8 cellular contexts compared by ENCODE assay signal in the genomic region with DNA sequence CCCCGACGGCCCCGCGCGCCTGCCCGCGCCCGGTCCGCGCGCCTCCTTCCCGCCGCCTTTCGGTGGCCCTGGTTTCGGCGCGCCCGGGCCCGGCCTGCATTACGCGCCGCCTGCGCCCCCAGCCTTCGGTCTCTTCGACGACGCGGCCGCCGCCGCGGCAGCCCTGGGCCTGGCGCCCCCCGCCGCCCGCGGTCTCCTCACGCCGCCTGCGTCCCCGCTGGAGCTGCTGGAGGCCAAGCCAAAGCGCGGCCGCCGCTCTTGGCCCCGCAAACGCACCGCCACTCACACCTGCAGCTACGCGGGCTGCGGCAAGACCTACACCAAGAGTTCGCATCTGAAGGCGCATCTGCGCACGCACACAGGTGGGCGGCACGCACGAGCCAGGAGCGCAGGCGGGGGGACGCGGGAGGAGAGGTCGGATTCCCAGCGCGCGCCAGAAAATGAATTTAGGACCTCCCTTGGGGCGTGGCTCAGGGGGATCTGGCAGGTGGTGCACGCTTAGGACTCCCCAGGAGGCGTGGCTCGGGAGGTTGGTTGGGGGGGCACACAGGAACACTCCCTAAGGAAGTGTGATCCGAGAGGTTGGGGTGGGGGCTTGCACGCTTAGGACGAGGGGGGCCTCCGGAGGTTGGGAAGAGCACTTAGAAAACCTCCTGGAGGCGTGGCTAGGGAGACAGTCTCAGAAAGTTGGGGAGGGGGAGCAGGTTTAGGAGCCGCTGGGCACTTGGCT. TPM values are rescaled to one million over a fixed set of nuclear protein-coding genes. Genes with fewer than 3 reads are reported as not detected.
DNase-seq lines count a peak whose midpoint lies in the region; ATAC-seq and TF ChIP-seq lines count a peak whose summit lies in the region.

No MANE protein-coding gene starts in this region.

- peak in 1 of 3 experiments; percentile 1 for TF ChIP-seq CTCF in ascending aorta (IDR thresholded peaks at IDR 0.05)

- intact Hi-C loops in ascending aorta (cut with DNase I): loop anchor here (2.0 to 10.0 kb wide), 2 partner anchors 43 to 1949 kb away; a partner anchor contains a TSS

- peak overlapping the region; percentile 86 to 96 for H3K27ac ChIP-seq in ascending aorta
- no peak overlapping the region for H3K27ac ChIP-seq in iPS-20b (ENCODE audit: low read length)

- no peak for ATAC-seq in HG03460 (IDR thresholded peaks at IDR 0.05; ENCODE audit: unreplicated experiment)

- H3K9me3 ChIP-seq in ascending aorta (no peaks in the 10 kb centered on the region), iPS-20b (ENCODE audit: insufficient read depth, low read depth, low read length) (no peaks in the 10 kb centered on the region)

- H3K9ac ChIP-seq in iPS-20b (ENCODE audit: low read depth, low read length): no peak overlapping the region

- H3K27me3 ChIP-seq in ascending aorta (no peaks in the 10 kb centered on the region), iPS-20b (ENCODE audit: insufficient read depth, low read length) (peaks cover 85% of the 10 kb centered on the region)

- H3K36me3 ChIP-seq in ascending aorta: peaks cover 23 to 44% of the 10 kb centered on the region in 2 donors
- H3K36me3 ChIP-seq in iPS-20b (ENCODE audit: insufficient read depth, low read depth, low read length): no peaks in the 10 kb centered on the region

- DNase-seq in EL (peak; percentile 47), NCI-H510A treated with DMSO at 0.1 percent for 48 hours (lab: John Stamatoyannopoulos, UW) (peak; percentile 38), ascending aorta (ENCODE audit: low spot score in 2 of 2) (no peak), UCSD-AML1 (lab: John Stamatoyannopoulos, UW; ENCODE audit: unreplicated experiment) (no peak), NCI-H187 treated with DMSO at 0.1 percent for 48 hours (lab: John Stamatoyannopoulos, UW) (no peak)
- DNase-seq in stimulated activated CD4-positive, alpha-beta T cell treated with anti-CD3 and anti-CD28 coated beads, Interleukin-2, amount 100 ng/mL, for 24 hours: peak; percentile 42 to 55

- H3K4me1 ChIP-seq in ascending aorta: peaks cover 2 to 35% of the 10 kb centered on the region in 2 donors
- H3K4me1 ChIP-seq in iPS-20b (ENCODE audit: insufficient read depth, low read length): no peaks in the 10 kb centered on the region

- H3K4me3 ChIP-seq in ascending aorta (peak overlapping the region; percentile 97 to 99), iPS-20b (ENCODE audit: low read length) (peak overlapping the region; percentile 78)

RNA-seq across cellular contexts. Expression of a gene that starts 1.2 kb away (rescaled TPM):
- total RNA-seq in ascending aorta: 281 TPM

Comparison
In these comparisons a context has a peak if more than half of its experiments do, and no peak if none do; other contexts are left out.
1. DNase-seq: peak in EL (single experiment), NCI-H510A treated with DMSO at 0.1 percent for 48 hours (single experiment) and stimulated activated CD4-positive, alpha-beta T cell treated with anti-CD3 and anti-CD28 coated beads, Interleukin-2, amount 100 ng/mL, for 24 hours (2 of 2); none in ascending aorta (0 of 2), UCSD-AML1 (single experiment) and NCI-H187 treated with DMSO at 0.1 percent for 48 hours (single experiment).